Comparison of ENCODE assay signal across 14 cellular contexts in genomic region chr10:125316436-125316835, GRCh38.
DNase-seq lines count a peak whose midpoint lies in the region; ATAC-seq and TF ChIP-seq lines count a peak whose summit lies in the region.
"Had no signal": no experiment of that assay in that cellular context is flagged by ENCODE, and none has a peak within 500 bp of the region (broad histone marks: within the 10 kb centered on the region; RNA-seq: fewer than 3 reads in every experiment).

No MANE protein-coding gene starts in this region.

- H3K27me3 Mint-ChIP-seq in naive thymus-derived CD4-positive, alpha-beta T cell, result no peaks in the 10 kb centered on the region
- H3K27me3 Mint-ChIP-seq: CD4-positive, alpha-beta T cell had no signal

- no peak overlapping the region for H2AFZ ChIP-seq in parathyroid adenoma

- no peaks in the 10 kb centered on the region for H3K36me3 ChIP-seq in parathyroid adenoma (ENCODE audit: control insufficient read depth, insufficient read depth, low read length)
- H3K36me3 ChIP-seq in naive thymus-derived CD4-positive, alpha-beta T cell (ENCODE audit: control insufficient read depth in 2 of 3, insufficient read depth in 3 of 3, low read length in 3 of 3), result no peaks in the 10 kb centered on the region

- H3K4me1 ChIP-seq in parathyroid adenoma, result no peaks in the 10 kb centered on the region
- H3K4me1 ChIP-seq in naive thymus-derived CD4-positive, alpha-beta T cell (ENCODE audit: control insufficient read depth in 2 of 2, insufficient read depth in 2 of 2, low read length in 2 of 2), result no peaks in the 10 kb centered on the region
- H3K4me1 ChIP-seq: A549, Caco-2 had no signal

- no peak overlapping the region for H3K4me3 ChIP-seq in parathyroid adenoma (ENCODE audit: low read depth, low read length)
- H3K4me3 ChIP-seq in naive thymus-derived CD4-positive, alpha-beta T cell (ENCODE audit: low read length), result no peak overlapping the region
- H3K4me3 ChIP-seq: A549 had no signal

- H3K9me3 ChIP-seq in parathyroid adenoma (ENCODE audit: control insufficient read depth, low read length), result no peaks in the 10 kb centered on the region
- no peaks in the 10 kb centered on the region for H3K9me3 ChIP-seq in naive thymus-derived CD4-positive, alpha-beta T cell (ENCODE audit: control insufficient read depth in 2 of 3, low read length in 3 of 3)
- H3K9me3 ChIP-seq: A549, Caco-2 had no signal

- H3K9ac ChIP-seq in parathyroid adenoma, result no peak overlapping the region

- POLR2A ChIA-PET in naive thymus-derived CD4-positive, alpha-beta T cell (lab: Charles Lee), result no interaction called here

- CTCF ChIA-PET in naive thymus-derived CD4-positive, alpha-beta T cell (lab: Charles Lee), result no interaction called here

- DNase-seq in SIG-M5 treated with dmso at 0.1 percent for 504 hours (lab: John Stamatoyannopoulos, UW; ENCODE audit: unreplicated experiment), result peak; percentile 23
- DNase-seq in SIG-M5 (lab: John Stamatoyannopoulos, UW), result no peak
- DNase-seq in left kidney (ENCODE audit: low read depth, low spot score), result peak; percentile 28
- no peak for DNase-seq in naive thymus-derived CD4-positive, alpha-beta T cell
- DNase-seq: AML-193; Caco-2; CD4-positive, alpha-beta T cell; H9 had no signal

- no peak overlapping the region for H3K4me3 Mint-ChIP-seq in naive thymus-derived CD4-positive, alpha-beta T cell
- H3K4me3 Mint-ChIP-seq: CD4-positive, alpha-beta T cell; H9 had no signal

- TF ChIP-seq CTCF in parathyroid adenoma (IDR thresholded peaks at IDR 0.05), result no peak

- no peak for ATAC-seq in naive thymus-derived CD4-positive, alpha-beta T cell
- no peak for ATAC-seq in HG02763 (IDR thresholded peaks at IDR 0.05; ENCODE audit: unreplicated experiment)
- no peak for ATAC-seq in HG03520 (IDR thresholded peaks at IDR 0.05; ENCODE audit: unreplicated experiment)
- ATAC-seq: A549 had no signal

- intact Hi-C loops in naive thymus-derived CD4-positive, alpha-beta T cell (cut with micrococcal nuclease), result no loop called here

- no peak overlapping the region for H3K27ac Mint-ChIP-seq in naive thymus-derived CD4-positive, alpha-beta T cell
- H3K27ac Mint-ChIP-seq: CD4-positive, alpha-beta T cell; H9 had no signal

- no peaks in the 10 kb centered on the region for H3K79me2 ChIP-seq in parathyroid adenoma

- H3K4me2 ChIP-seq in parathyroid adenoma (ENCODE audit: low read length), result peak overlapping the region; percentile 4
- H3K4me2 ChIP-seq: A549 had no signal

- H3K4me1 Mint-ChIP-seq in naive thymus-derived CD4-positive, alpha-beta T cell, result no peaks in the 10 kb centered on the region
- H3K4me1 Mint-ChIP-seq: H9 had no signal

- no peaks in the 10 kb centered on the region for H3K27me3 ChIP-seq in parathyroid adenoma (ENCODE audit: control insufficient read depth, insufficient read depth, low read length)
- H3K27me3 ChIP-seq in naive thymus-derived CD4-positive, alpha-beta T cell (ENCODE audit: control insufficient read depth in 2 of 2, insufficient read depth in 2 of 2, low read length in 2 of 2), result no peaks in the 10 kb centered on the region

- H3K27ac ChIP-seq in parathyroid adenoma, result no peak overlapping the region
- H3K27ac ChIP-seq in naive thymus-derived CD4-positive, alpha-beta T cell (ENCODE audit: low read depth, low read length), result no peak overlapping the region
- H3K27ac ChIP-seq: 22Rv1, A549, C4-2B had no signal

- H3K9me3 Mint-ChIP-seq in naive thymus-derived CD4-positive, alpha-beta T cell, result peaks cover 0 to 16% (median 3%) of the 10 kb centered on the region in 11 donors
- H3K9me3 Mint-ChIP-seq: H9 had no signal

- no peaks in the 10 kb centered on the region for H3K36me3 Mint-ChIP-seq in naive thymus-derived CD4-positive, alpha-beta T cell

Comparison
In these comparisons a context has a peak if more than half of its experiments do, and no peak if none do; other contexts are left out.
1. DNase-seq: peak in SIG-M5 treated with dmso at 0.1 percent for 504 hours (single experiment) and left kidney (single experiment); none in SIG-M5 (single experiment) and naive thymus-derived CD4-positive, alpha-beta T cell (0 of 9).